ENCODE assay signal across 1 cellular context in the genomic region with DNA sequence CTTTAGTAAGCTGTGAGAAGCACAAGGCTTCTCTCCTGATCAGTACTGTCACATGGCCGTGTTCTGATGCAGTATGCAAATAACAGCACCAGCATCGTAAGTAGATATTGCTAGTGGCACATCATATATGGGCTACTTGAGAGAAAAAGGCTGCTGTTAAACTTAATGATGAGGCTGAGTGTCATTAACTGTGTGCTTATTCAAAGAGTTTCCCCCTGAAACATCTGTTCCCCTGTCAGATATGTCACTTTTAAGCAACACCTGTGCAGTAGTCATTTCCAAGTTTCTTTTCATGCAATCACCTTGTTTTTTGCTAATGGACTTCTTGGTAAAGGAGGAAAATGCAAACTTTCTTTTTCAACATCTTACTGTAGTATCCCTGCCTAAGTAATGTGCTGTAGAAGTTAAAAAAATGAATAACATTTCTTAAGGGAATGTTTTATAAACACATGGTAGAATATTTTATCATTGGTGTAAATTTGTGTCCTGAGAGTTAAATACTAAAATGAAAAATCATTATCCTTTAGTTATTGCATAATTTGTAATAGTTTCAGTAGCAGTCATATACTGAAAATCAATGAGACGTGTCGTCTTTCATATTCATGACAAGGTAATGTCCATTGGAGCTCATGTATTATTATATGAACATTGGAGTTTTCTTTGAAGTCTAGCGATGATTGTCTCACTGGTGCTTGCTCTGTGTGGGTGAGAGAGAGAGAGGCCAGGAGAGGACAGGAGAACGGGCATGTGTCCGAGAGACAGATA.
TF ChIP-seq lines count a peak whose summit lies in the region.

No MANE protein-coding gene starts in this region.

TF ChIP-seq in IMR-90, 13 proteins besides CTCF, POLR2A, EP300 and RAD21 (continued from another document):
- TF ChIP-seq, protein P1, sequence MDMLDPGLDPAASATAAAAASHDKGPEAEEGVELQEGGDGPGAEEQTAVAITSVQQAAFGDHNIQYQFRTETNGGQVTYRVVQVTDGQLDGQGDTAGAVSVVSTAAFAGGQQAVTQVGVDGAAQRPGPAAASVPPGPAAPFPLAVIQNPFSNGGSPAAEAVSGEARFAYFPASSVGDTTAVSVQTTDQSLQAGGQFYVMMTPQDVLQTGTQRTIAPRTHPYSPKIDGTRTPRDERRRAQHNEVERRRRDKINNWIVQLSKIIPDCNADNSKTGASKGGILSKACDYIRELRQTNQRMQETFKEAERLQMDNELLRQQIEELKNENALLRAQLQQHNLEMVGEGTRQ (IDR thresholded peaks at IDR 0.05; ENCODE audit: low read depth, low read length): no peak
- no peak for TF ChIP-seq RFX5 (IDR thresholded peaks at IDR 0.05; ENCODE audit: low read depth, low read length)
- TF ChIP-seq BHLHE40 (IDR thresholded peaks at IDR 0.05; ENCODE audit: low read depth, low read length): no peak
- TF ChIP-seq RCOR1 (IDR thresholded peaks at IDR 0.05; ENCODE audit: insufficient replicate concordance, low read length): no peak
- no peak for TF ChIP-seq CHD1 (IDR thresholded peaks at IDR 0.05; ENCODE audit: low read depth, low read length)
